In genomic region chr11:95339554-95339953, GRCh38 we compare ENCODE assay signal across 1 cellular context.
TF ChIP-seq lines count a peak whose summit lies in the region.

No MANE protein-coding gene starts in this region.

TF ChIP-seq in GM23338, 12 proteins besides CTCF, POLR2A, EP300 and RAD21 (continued from another document):
- TF ChIP-seq, protein P1, sequence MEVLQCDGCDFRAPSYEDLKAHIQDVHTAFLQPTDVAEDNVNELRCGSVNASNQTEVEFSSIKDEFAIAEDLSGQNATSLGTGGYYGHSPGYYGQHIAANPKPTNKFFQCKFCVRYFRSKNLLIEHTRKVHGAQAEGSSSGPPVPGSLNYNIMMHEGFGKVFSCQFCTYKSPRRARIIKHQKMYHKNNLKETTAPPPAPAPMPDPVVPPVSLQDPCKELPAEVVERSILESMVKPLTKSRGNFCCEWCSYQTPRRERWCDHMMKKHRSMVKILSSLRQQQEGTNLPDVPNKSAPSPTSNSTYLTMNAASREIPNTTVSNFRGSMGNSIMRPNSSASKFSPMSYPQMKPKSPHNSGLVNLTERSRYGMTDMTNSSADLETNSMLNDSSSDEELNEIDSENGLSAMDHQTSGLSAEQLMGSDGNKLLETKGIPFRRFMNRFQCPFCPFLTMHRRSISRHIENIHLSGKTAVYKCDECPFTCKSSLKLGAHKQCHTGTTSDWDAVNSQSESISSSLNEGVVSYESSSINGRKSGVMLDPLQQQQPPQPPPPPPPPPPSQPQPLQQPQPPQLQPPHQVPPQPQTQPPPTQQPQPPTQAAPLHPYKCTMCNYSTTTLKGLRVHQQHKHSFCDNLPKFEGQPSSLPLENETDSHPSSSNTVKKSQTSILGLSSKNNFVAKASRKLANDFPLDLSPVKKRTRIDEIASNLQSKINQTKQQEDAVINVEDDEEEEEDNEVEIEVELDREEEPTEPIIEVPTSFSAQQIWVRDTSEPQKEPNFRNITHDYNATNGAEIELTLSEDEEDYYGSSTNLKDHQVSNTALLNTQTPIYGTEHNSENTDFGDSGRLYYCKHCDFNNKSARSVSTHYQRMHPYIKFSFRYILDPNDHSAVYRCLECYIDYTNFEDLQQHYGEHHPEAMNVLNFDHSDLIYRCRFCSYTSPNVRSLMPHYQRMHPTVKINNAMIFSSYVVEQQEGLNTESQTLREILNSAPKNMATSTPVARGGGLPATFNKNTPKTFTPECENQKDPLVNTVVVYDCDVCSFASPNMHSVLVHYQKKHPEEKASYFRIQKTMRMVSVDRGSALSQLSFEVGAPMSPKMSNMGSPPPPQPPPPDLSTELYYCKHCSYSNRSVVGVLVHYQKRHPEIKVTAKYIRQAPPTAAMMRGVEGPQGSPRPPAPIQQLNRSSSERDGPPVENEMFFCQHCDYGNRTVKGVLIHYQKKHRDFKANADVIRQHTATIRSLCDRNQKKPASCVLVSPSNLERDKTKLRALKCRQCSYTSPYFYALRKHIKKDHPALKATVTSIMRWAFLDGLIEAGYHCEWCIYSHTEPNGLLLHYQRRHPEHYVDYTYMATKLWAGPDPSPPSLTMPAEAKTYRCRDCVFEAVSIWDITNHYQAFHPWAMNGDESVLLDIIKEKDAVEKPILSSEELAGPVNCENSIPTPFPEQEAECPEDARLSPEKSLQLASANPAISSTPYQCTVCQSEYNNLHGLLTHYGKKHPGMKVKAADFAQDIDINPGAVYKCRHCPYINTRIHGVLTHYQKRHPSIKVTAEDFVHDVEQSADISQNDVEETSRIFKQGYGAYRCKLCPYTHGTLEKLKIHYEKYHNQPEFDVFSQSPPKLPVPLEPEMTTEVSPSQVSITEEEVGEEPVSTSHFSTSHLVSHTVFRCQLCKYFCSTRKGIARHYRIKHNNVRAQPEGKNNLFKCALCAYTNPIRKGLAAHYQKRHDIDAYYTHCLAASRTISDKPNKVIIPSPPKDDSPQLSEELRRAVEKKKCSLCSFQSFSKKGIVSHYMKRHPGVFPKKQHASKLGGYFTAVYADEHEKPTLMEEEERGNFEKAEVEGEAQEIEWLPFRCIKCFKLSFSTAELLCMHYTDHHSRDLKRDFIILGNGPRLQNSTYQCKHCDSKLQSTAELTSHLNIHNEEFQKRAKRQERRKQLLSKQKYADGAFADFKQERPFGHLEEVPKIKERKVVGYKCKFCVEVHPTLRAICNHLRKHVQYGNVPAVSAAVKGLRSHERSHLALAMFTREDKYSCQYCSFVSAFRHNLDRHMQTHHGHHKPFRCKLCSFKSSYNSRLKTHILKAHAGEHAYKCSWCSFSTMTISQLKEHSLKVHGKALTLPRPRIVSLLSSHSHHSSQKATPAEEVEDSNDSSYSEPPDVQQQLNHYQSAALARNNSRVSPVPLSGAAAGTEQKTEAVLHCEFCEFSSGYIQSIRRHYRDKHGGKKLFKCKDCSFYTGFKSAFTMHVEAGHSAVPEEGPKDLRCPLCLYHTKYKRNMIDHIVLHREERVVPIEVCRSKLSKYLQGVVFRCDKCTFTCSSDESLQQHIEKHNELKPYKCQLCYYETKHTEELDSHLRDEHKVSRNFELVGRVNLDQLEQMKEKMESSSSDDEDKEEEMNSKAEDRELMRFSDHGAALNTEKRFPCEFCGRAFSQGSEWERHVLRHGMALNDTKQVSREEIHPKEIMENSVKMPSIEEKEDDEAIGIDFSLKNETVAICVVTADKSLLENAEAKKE (CRISPR knock-in tag; IDR thresholded peaks at IDR 0.05): no peak
- no peak for TF ChIP-seq CREB1 (CRISPR knock-in tag; IDR thresholded peaks at IDR 0.05; ENCODE audit: low read depth)
- no peak for TF ChIP-seq EZH2 (IDR thresholded peaks at IDR 0.05; ENCODE audit: low read depth, unreplicated experiment)
- TF ChIP-seq ZNF114 (CRISPR knock-in tag; IDR thresholded peaks at IDR 0.05): no peak
- TF ChIP-seq STAT1 (IDR thresholded peaks at IDR 0.05; ENCODE audit: unreplicated experiment): no peak
- TF ChIP-seq ZNF331 (CRISPR knock-in tag; IDR thresholded peaks at IDR 0.05; ENCODE audit: low read depth): no peak
- TF ChIP-seq, protein P2, sequence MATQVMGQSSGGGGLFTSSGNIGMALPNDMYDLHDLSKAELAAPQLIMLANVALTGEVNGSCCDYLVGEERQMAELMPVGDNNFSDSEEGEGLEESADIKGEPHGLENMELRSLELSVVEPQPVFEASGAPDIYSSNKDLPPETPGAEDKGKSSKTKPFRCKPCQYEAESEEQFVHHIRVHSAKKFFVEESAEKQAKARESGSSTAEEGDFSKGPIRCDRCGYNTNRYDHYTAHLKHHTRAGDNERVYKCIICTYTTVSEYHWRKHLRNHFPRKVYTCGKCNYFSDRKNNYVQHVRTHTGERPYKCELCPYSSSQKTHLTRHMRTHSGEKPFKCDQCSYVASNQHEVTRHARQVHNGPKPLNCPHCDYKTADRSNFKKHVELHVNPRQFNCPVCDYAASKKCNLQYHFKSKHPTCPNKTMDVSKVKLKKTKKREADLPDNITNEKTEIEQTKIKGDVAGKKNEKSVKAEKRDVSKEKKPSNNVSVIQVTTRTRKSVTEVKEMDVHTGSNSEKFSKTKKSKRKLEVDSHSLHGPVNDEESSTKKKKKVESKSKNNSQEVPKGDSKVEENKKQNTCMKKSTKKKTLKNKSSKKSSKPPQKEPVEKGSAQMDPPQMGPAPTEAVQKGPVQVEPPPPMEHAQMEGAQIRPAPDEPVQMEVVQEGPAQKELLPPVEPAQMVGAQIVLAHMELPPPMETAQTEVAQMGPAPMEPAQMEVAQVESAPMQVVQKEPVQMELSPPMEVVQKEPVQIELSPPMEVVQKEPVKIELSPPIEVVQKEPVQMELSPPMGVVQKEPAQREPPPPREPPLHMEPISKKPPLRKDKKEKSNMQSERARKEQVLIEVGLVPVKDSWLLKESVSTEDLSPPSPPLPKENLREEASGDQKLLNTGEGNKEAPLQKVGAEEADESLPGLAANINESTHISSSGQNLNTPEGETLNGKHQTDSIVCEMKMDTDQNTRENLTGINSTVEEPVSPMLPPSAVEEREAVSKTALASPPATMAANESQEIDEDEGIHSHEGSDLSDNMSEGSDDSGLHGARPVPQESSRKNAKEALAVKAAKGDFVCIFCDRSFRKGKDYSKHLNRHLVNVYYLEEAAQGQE (IDR thresholded peaks at IDR 0.05; ENCODE audit: unreplicated experiment): no peak
- no peak for TF ChIP-seq POLR2AphosphoS5 (IDR thresholded peaks at IDR 0.05; ENCODE audit: low read depth)
- TF ChIP-seq, protein P3, sequence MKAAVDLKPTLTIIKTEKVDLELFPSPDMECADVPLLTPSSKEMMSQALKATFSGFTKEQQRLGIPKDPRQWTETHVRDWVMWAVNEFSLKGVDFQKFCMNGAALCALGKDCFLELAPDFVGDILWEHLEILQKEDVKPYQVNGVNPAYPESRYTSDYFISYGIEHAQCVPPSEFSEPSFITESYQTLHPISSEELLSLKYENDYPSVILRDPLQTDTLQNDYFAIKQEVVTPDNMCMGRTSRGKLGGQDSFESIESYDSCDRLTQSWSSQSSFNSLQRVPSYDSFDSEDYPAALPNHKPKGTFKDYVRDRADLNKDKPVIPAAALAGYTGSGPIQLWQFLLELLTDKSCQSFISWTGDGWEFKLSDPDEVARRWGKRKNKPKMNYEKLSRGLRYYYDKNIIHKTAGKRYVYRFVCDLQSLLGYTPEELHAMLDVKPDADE (IDR thresholded peaks at IDR 0.05): no peak
- TF ChIP-seq NANOG (IDR thresholded peaks at IDR 0.05; ENCODE audit: borderline replicate concordance): no peak
- TF ChIP-seq JUNB (IDR thresholded peaks at IDR 0.05; ENCODE audit: unreplicated experiment): no peak
TF ChIP-seq in GM23338: peak in this region for 0.
